ENCODE assay signal across 1 cellular context in genomic region chr19:15252398-15253018, GRCh38.
TF ChIP-seq lines count a peak whose summit lies in the region.

No MANE protein-coding gene starts in this region.

TF ChIP-seq in HepG2, 621 proteins besides CTCF, POLR2A, EP300 and RAD21:
- TF ChIP-seq ZFP91 (CRISPR knock-in tag; IDR thresholded peaks at IDR 0.05; ENCODE audit: borderline replicate concordance) (0 out of 2 replicates have a peak, but pooled peaks have one; percentile 24), HOXA3 (CRISPR knock-in tag; IDR thresholded peaks at IDR 0.05) (no peak), NFRKB (IDR thresholded peaks at IDR 0.05) (no peak), ZNF256 (CRISPR knock-in tag; conservative IDR thresholded peaks at IDR 0.05) (no peak), SALL1 (CRISPR knock-in tag; IDR thresholded peaks at IDR 0.05) (no peak), ZNF282 (IDR thresholded peaks at IDR 0.05; ENCODE audit: partially characterized antibody) (no peak), ELF3 (CRISPR knock-in tag; IDR thresholded peaks at IDR 0.05) (no peak), SAFB2 (CRISPR knock-in tag; IDR thresholded peaks at IDR 0.05; ENCODE audit: borderline replicate concordance, low read depth) (no peak), TBX2 (CRISPR knock-in tag; IDR thresholded peaks at IDR 0.05; ENCODE audit: borderline replicate concordance) (no peak), FOXK1 (CRISPR knock-in tag; IDR thresholded peaks at IDR 0.05; ENCODE audit: borderline replicate concordance, low read depth) (no peak), ZNF652 (CRISPR knock-in tag; IDR thresholded peaks at IDR 0.05; ENCODE audit: borderline replicate concordance, low read depth) (0 out of 2 replicates have a peak, but pooled peaks have one; percentile 43), ZBTB44 (CRISPR knock-in tag; IDR thresholded peaks at IDR 0.05) (no peak), MTA3 (CRISPR knock-in tag; IDR thresholded peaks at IDR 0.05) (no peak), LCORL (IDR thresholded peaks at IDR 0.05) (no peak), LCORL (CRISPR knock-in tag; IDR thresholded peaks at IDR 0.05) (no peak), HNRNPH1 (optimal IDR thresholded peaks at IDR 0.05; ENCODE audit: low read depth, low read length) (no peak), FOXA1 (IDR thresholded peaks at IDR 0.05) (no peak), FOXA1 (CRISPR knock-in tag; IDR thresholded peaks at IDR 0.05) (no peak), ZNF644 (CRISPR knock-in tag; IDR thresholded peaks at IDR 0.05; ENCODE audit: low read depth) (no peak), ZNF75D (CRISPR knock-in tag; IDR thresholded peaks at IDR 0.05; ENCODE audit: borderline replicate concordance) (no peak), CSRNP1 (CRISPR knock-in tag; IDR thresholded peaks at IDR 0.05) (no peak), AGO2 (optimal IDR thresholded peaks at IDR 0.05; ENCODE audit: low read depth, low read length) (peak; percentile 1), ZNF260 (CRISPR knock-in tag; IDR thresholded peaks at IDR 0.05; ENCODE audit: borderline replicate concordance, low read depth) (no peak), STAG1 (CRISPR knock-in tag; IDR thresholded peaks at IDR 0.05) (peak; percentile 43), THAP11 (CRISPR knock-in tag; IDR thresholded peaks at IDR 0.05) (no peak)
- TF ChIP-seq, protein P1, sequence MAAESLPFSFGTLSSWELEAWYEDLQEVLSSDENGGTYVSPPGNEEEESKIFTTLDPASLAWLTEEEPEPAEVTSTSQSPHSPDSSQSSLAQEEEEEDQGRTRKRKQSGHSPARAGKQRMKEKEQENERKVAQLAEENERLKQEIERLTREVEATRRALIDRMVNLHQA (CRISPR knock-in tag; IDR thresholded peaks at IDR 0.05) = no peak
- TF ChIP-seq, protein P2, sequence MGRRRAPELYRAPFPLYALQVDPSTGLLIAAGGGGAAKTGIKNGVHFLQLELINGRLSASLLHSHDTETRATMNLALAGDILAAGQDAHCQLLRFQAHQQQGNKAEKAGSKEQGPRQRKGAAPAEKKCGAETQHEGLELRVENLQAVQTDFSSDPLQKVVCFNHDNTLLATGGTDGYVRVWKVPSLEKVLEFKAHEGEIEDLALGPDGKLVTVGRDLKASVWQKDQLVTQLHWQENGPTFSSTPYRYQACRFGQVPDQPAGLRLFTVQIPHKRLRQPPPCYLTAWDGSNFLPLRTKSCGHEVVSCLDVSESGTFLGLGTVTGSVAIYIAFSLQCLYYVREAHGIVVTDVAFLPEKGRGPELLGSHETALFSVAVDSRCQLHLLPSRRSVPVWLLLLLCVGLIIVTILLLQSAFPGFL (CRISPR knock-in tag; IDR thresholded peaks at IDR 0.05) = no peak
- TF ChIP-seq, protein P3, sequence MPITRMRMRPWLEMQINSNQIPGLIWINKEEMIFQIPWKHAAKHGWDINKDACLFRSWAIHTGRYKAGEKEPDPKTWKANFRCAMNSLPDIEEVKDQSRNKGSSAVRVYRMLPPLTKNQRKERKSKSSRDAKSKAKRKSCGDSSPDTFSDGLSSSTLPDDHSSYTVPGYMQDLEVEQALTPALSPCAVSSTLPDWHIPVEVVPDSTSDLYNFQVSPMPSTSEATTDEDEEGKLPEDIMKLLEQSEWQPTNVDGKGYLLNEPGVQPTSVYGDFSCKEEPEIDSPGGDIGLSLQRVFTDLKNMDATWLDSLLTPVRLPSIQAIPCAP (CRISPR knock-in tag; IDR thresholded peaks at IDR 0.05; ENCODE audit: low read depth) = no peak
- TF ChIP-seq, protein P4, sequence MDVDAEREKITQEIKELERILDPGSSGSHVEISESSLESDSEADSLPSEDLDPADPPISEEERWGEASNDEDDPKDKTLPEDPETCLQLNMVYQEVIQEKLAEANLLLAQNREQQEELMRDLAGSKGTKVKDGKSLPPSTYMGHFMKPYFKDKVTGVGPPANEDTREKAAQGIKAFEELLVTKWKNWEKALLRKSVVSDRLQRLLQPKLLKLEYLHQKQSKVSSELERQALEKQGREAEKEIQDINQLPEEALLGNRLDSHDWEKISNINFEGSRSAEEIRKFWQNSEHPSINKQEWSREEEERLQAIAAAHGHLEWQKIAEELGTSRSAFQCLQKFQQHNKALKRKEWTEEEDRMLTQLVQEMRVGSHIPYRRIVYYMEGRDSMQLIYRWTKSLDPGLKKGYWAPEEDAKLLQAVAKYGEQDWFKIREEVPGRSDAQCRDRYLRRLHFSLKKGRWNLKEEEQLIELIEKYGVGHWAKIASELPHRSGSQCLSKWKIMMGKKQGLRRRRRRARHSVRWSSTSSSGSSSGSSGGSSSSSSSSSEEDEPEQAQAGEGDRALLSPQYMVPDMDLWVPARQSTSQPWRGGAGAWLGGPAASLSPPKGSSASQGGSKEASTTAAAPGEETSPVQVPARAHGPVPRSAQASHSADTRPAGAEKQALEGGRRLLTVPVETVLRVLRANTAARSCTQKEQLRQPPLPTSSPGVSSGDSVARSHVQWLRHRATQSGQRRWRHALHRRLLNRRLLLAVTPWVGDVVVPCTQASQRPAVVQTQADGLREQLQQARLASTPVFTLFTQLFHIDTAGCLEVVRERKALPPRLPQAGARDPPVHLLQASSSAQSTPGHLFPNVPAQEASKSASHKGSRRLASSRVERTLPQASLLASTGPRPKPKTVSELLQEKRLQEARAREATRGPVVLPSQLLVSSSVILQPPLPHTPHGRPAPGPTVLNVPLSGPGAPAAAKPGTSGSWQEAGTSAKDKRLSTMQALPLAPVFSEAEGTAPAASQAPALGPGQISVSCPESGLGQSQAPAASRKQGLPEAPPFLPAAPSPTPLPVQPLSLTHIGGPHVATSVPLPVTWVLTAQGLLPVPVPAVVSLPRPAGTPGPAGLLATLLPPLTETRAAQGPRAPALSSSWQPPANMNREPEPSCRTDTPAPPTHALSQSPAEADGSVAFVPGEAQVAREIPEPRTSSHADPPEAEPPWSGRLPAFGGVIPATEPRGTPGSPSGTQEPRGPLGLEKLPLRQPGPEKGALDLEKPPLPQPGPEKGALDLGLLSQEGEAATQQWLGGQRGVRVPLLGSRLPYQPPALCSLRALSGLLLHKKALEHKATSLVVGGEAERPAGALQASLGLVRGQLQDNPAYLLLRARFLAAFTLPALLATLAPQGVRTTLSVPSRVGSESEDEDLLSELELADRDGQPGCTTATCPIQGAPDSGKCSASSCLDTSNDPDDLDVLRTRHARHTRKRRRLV (CRISPR knock-in tag; IDR thresholded peaks at IDR 0.05) = no peak
- TF ChIP-seq, protein P5, sequence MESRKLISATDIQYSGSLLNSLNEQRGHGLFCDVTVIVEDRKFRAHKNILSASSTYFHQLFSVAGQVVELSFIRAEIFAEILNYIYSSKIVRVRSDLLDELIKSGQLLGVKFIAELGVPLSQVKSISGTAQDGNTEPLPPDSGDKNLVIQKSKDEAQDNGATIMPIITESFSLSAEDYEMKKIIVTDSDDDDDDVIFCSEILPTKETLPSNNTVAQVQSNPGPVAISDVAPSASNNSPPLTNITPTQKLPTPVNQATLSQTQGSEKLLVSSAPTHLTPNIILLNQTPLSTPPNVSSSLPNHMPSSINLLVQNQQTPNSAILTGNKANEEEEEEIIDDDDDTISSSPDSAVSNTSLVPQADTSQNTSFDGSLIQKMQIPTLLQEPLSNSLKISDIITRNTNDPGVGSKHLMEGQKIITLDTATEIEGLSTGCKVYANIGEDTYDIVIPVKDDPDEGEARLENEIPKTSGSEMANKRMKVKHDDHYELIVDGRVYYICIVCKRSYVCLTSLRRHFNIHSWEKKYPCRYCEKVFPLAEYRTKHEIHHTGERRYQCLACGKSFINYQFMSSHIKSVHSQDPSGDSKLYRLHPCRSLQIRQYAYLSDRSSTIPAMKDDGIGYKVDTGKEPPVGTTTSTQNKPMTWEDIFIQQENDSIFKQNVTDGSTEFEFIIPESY (CRISPR knock-in tag; IDR thresholded peaks at IDR 0.05) = peak; percentile 97
- TF ChIP-seq, protein P6, sequence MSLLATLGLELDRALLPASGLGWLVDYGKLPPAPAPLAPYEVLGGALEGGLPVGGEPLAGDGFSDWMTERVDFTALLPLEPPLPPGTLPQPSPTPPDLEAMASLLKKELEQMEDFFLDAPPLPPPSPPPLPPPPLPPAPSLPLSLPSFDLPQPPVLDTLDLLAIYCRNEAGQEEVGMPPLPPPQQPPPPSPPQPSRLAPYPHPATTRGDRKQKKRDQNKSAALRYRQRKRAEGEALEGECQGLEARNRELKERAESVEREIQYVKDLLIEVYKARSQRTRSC (CRISPR knock-in tag; IDR thresholded peaks at IDR 0.05; ENCODE audit: low read depth) = no peak
- TF ChIP-seq, protein P7, sequence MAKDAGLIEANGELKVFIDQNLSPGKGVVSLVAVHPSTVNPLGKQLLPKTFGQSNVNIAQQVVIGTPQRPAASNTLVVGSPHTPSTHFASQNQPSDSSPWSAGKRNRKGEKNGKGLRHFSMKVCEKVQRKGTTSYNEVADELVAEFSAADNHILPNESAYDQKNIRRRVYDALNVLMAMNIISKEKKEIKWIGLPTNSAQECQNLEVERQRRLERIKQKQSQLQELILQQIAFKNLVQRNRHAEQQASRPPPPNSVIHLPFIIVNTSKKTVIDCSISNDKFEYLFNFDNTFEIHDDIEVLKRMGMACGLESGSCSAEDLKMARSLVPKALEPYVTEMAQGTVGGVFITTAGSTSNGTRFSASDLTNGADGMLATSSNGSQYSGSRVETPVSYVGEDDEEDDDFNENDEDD (CRISPR knock-in tag; IDR thresholded peaks at IDR 0.05; ENCODE audit: borderline replicate concordance) = no peak
TF ChIP-seq in HepG2: peak in this region for 5.
